Comparison of ENCODE assay signal across 8 cellular contexts in genomic region chr11:18013790-18014507, GRCh38. TPM values are rescaled to one million over a fixed set of nuclear protein-coding genes. Genes with fewer than 3 reads are reported as not detected.
A peak's percentile ranks its signal among the peaks of the same experiment; 100 is the strongest.
DNase-seq lines count a peak whose midpoint lies in the region; ATAC-seq and TF ChIP-seq lines count a peak whose summit lies in the region.

No MANE protein-coding gene starts in this region.

- CTCF ChIA-PET in A673 (lab: Charles Lee), result no interaction called here
- CTCF ChIA-PET in activated CD4-positive, alpha-beta memory T cell treated with anti-CD3 and anti-CD28 coated beads for 36 hours (lab: Charles Lee), result interaction anchor here (0.5 to 3.3 kb wide), 5 partner anchors 11 to 708 kb away, joined by 4 to 23 read pairs (median 6); partner anchors contain the start of gene SAAL1

- H3K79me2 ChIP-seq in GM23248 (ENCODE audit: insufficient read depth), result no peaks in the 10 kb centered on the region

- H3K9me3 ChIP-seq in A673 (ENCODE audit: low read depth, low read length, poor library complexity, severe bottlenecking), result no peaks in the 10 kb centered on the region
- no peaks in the 10 kb centered on the region for H3K9me3 ChIP-seq in GM23248 (ENCODE audit: low read depth)
- H3K9me3 ChIP-seq in iPS DF 6.9 (ENCODE audit: control insufficient read depth, insufficient read depth, low read length), result no peaks in the 10 kb centered on the region
- H3K9me3 ChIP-seq in spleen, result peaks cover 0 to 5% (median 0%) of the 10 kb centered on the region in 8 donors

- H3K27ac Mint-ChIP-seq in activated CD4-positive, alpha-beta memory T cell treated with anti-CD3 and anti-CD28 coated beads for 36 hours, result peak overlapping the region; percentile 88

- in situ Hi-C loops in GM23248 (cut with MboI), result no loop called here

- H3K27ac ChIP-seq in A673 (ENCODE audit: low read depth, low read length, poor library complexity, severe bottlenecking) (no peak overlapping the region), GM23248 (no peak overlapping the region), iPS DF 6.9 (ENCODE audit: low read length) (no peak overlapping the region), spleen (peak overlapping the region; percentile 75 to 92 (median 88))

- ATAC-seq in HG03135 (IDR thresholded peaks at IDR 0.05; ENCODE audit: unreplicated experiment) (no peak), HG02970 (IDR thresholded peaks at IDR 0.05; ENCODE audit: low FRiP score, unreplicated experiment) (no peak)

- H3K9me3 Mint-ChIP-seq in activated CD4-positive, alpha-beta memory T cell treated with anti-CD3 and anti-CD28 coated beads for 36 hours, result no peaks in the 10 kb centered on the region

- peaks cover 8% of the 10 kb centered on the region; the same call in 1 of the 2 replicates for H3F3A ChIP-seq in GM23248 (ENCODE audit: insufficient read depth)

- BruUV-seq in A673 (replicated peaks; lab: Mats Ljungman, UMichigan), result no TSS peak

- TF ChIP-seq POLR2A in spleen (IDR thresholded peaks at IDR 0.05), result no peak

- H3K27me3 Mint-ChIP-seq in activated CD4-positive, alpha-beta memory T cell treated with anti-CD3 and anti-CD28 coated beads for 36 hours, result no peaks in the 10 kb centered on the region

- no peaks in the 10 kb centered on the region for H4K20me1 ChIP-seq in GM23248 (ENCODE audit: insufficient read depth)

- H3K27me3 ChIP-seq in A673 (replicated peaks; ENCODE audit: insufficient read depth, low read depth, low read length, poor library complexity) (peaks cover 14% of the 10 kb centered on the region), GM23248 (replicated peaks; ENCODE audit: insufficient read depth) (no peaks in the 10 kb centered on the region), iPS DF 6.9 (ENCODE audit: control insufficient read depth, insufficient read depth, low read length) (no peaks in the 10 kb centered on the region; the same call in 1 of the 2 replicates), spleen (replicated peaks in 1 of 7) (no peaks in the 10 kb centered on the region)

- intact Hi-C loops in A673 (cut with micrococcal nuclease; ENCODE audit: unreplicated experiment), result no loop called here
- intact Hi-C loops in activated CD4-positive, alpha-beta memory T cell treated with anti-CD3 and anti-CD28 coated beads for 36 hours (cut with micrococcal nuclease), result loop anchor here (1.0 to 10.0 kb wide), 8 partner anchors 23 to 1277 kb away; partner anchors contain the start of genes C11orf58, GTF2H1, HPS5 and NCR3LG1
- intact Hi-C loops in spleen (cut with DNase I; ENCODE audit: low total_unique reads), result loop anchor here (5.0 kb wide), 1 partner anchor 93 kb away; the partner anchor contains the start of gene SAAL1

- peak overlapping the region; percentile 71 for H3K9ac ChIP-seq in GM23248

- H3K36me3 ChIP-seq in A673 (ENCODE audit: insufficient read depth, low read length, poor library complexity, severe bottlenecking) (no peaks in the 10 kb centered on the region), GM23248 (ENCODE audit: low read depth) (no peaks in the 10 kb centered on the region), iPS DF 6.9 (ENCODE audit: control insufficient read depth, insufficient read depth, low read length) (no peaks in the 10 kb centered on the region), spleen (no peaks in the 10 kb centered on the region)

- WGBS in GM23248 (ENCODE audit: low coverage in 1 of 2, low lambda C conversion rate in 2 of 2, missing lambda C conversion rate in 2 of 2), 2 experiments, result 20 to 24% methylated on average over 11 of the region's 11 CpGs
- no CpG with 5 or more reads among the region's 11 CpGs for WGBS in iPS DF 6.9 (ENCODE audit: insufficient coverage, insufficient read length)
- WGBS in spleen, 5 donors, result 17 to 23% (median 18%) methylated on average over 9 to 11 of the region's 11 CpGs

- H3K4me1 ChIP-seq in A673 (ENCODE audit: insufficient read depth, low read length, poor library complexity, severe bottlenecking) (no peaks in the 10 kb centered on the region), GM23248 (ENCODE audit: insufficient read depth) (no peaks in the 10 kb centered on the region), iPS DF 6.9 (ENCODE audit: control insufficient read depth, insufficient read depth, low read length) (no peaks in the 10 kb centered on the region; the same call in 1 of the 2 replicates), spleen (peaks cover 0 to 26% (median 16%) of the 10 kb centered on the region in 6 donors)

- POLR2A ChIA-PET in A673 (lab: Charles Lee; ENCODE audit: low non-redundant PET), result no interaction called here
- POLR2A ChIA-PET in activated CD4-positive, alpha-beta memory T cell treated with anti-CD3 and anti-CD28 coated beads for 36 hours (lab: Charles Lee), result interaction anchor here (1.1 to 3.3 kb wide), 5 partner anchors 11 to 91 kb away, joined by 3 to 19 read pairs (median 4); partner anchors contain the start of gene SAAL1

- H3K4me3 ChIP-seq in A673 (ENCODE audit: low read depth, low read length, poor library complexity, severe bottlenecking) (peak overlapping the region; percentile 64), GM23248 (peak overlapping the region; percentile 92), iPS DF 6.9 (ENCODE audit: low read length) (peak overlapping the region; percentile 73; the same call in 1 of the 2 replicates), spleen (peak overlapping the region; percentile 51 to 93 (median 82))

- H3K4me2 ChIP-seq in GM23248 (ENCODE audit: unreplicated experiment), result peak overlapping the region; percentile 84

- H3K36me3 Mint-ChIP-seq in activated CD4-positive, alpha-beta memory T cell treated with anti-CD3 and anti-CD28 coated beads for 36 hours, result no peaks in the 10 kb centered on the region

- TF ChIP-seq CTCF in A673 (conservative IDR thresholded peaks at IDR 0.05; ENCODE audit: low read depth, low read length) (no peak), spleen (IDR thresholded peaks at IDR 0.05 in 8 of 11, conservative IDR thresholded peaks at IDR 0.05 in 3 of 11) (no peak)

- peak overlapping the region; percentile 93 for H3K4me3 Mint-ChIP-seq in activated CD4-positive, alpha-beta memory T cell treated with anti-CD3 and anti-CD28 coated beads for 36 hours

- H3K9me2 ChIP-seq in GM23248 (ENCODE audit: insufficient read depth), result no peaks in the 10 kb centered on the region

- peaks cover 40% of the 10 kb centered on the region for H3K4me1 Mint-ChIP-seq in activated CD4-positive, alpha-beta memory T cell treated with anti-CD3 and anti-CD28 coated beads for 36 hours (ENCODE audit: low read depth)

- H2AFZ ChIP-seq in GM23248, result peak overlapping the region; percentile 97

- no peak for DNase-seq in A673 (ENCODE audit: low spot score)
- DNase-seq in GM23248, result peak; percentile 39
- peak; percentile 15 for DNase-seq in activated CD4-positive, alpha-beta memory T cell treated with anti-CD3 and anti-CD28 coated beads for 36 hours
- no peak for DNase-seq in iPS DF 6.9 (ENCODE audit: low read depth, low spot score)
- no peak for DNase-seq in spleen
- DNase-seq in AG20443 (ENCODE audit: low spot score), result no peak

RNA-seq across cellular contexts. Expression of gene SERGEF, which starts 1.1 kb away (rescaled TPM):
- total RNA-seq in A673 (2021) (15.2 and 16.7 TPM in 2 replicates), spleen (10 to 100 TPM; 29.0 to 43.9 (median 35.9) TPM)
- 16.8 and 18.3 TPM in 2 replicates for total RNA-seq in GM23248 (2014; rRNA removed; shearing (Covaris generic))
- polyA plus RNA-seq in GM23248 (2016; fragmentation: Nextera tagmentation; extraction: Ambion mirVana) (16.7 and 23.2 TPM in 2 replicates), spleen (10 to 100 TPM; 46.6 to 55.5 (median 55.1) TPM)
- total RNA-seq in activated CD4-positive, alpha-beta memory T cell treated with anti-CD3 and anti-CD28 coated beads for 36 hours, result 10 to 100 TPM; 42.7 to 44.2 TPM

RNA-seq across cellular contexts. Expression of gene TPH1, which starts 32.1 kb away (rescaled TPM):
- total RNA-seq in A673 (2021), result 0.21 and 0.24 TPM in 2 replicates
- total RNA-seq in GM23248 (2014; rRNA removed; shearing (Covaris generic)), result not detected in 2 replicates
- not detected in 2 replicates for polyA plus RNA-seq in GM23248 (2016; fragmentation: Nextera tagmentation; extraction: Ambion mirVana)
- total RNA-seq in activated CD4-positive, alpha-beta memory T cell treated with anti-CD3 and anti-CD28 coated beads for 36 hours, result under 1 TPM; 0.05 to 0.14 TPM
- 1 to 10 TPM in 3 of 7 donors, under 1 TPM in 4; 0.59 to 1.9 (median 0.94) TPM for total RNA-seq in spleen
- polyA plus RNA-seq in spleen, result under 1 TPM; 0.21 to 0.70 (median 0.38) TPM

Comparison
In these comparisons a context has a peak if more than half of its experiments do, and no peak if none do; other contexts are left out.
1. DNase-seq: peak in GM23248 (single experiment) and activated CD4-positive, alpha-beta memory T cell treated with anti-CD3 and anti-CD28 coated beads for 36 hours (single experiment); none in A673 (single experiment), iPS DF 6.9 (single experiment), spleen (single experiment) and AG20443 (single experiment).
2. H3K27ac ChIP-seq: peak in spleen (8 of 8); none in A673 (single experiment), GM23248 (single experiment) and iPS DF 6.9 (single experiment).
3. Peak in every context shown above with its lines, with median percentiles within 50 percentile points of each other: H3K4me3 ChIP-seq.